In the genomic region with DNA sequence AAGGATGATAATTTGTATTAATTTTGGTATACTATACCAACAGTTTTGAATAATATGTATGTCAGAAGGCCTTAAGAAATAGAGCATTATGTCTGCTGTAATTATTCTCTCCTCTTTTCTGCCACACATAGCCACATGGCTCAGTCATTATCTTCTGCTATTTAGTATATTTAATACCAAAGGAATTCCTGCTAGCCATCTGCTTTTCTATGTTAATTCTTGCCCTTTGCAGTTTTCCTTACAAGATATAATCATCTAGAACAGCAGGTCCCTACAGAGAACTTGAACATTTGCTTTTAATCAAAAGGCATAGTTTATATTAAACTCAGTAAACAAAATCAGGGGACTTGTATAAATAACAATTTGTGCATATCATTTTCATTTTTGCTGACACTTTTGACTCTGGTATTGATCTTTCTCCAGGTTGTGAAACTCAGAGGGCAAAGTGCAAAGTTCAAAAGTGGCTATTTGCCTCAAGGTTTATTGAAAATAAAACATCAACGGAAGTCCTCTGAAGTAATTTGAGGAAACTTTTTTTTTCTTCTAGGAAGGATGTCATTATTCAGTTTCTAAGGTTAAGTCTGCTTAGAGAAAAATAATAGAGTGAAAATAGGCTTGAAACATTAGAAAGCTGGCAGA, we compare ENCODE assay signal across 17 cellular contexts.
DNase-seq lines count a peak whose midpoint lies in the region; ATAC-seq, FAIRE-seq and TF ChIP-seq lines count a peak whose summit lies in the region.
"Had no signal": no experiment of that assay in that cellular context is flagged by ENCODE, and none has a peak within 500 bp of the region (broad histone marks: within the 10 kb centered on the region; RNA-seq: fewer than 3 reads in every experiment).

No MANE protein-coding gene starts in this region.

- H3K9me2 ChIP-seq in GM23338 (ENCODE audit: insufficient read depth): no peaks in the 10 kb centered on the region

- no peaks in the 10 kb centered on the region for H3K79me2 ChIP-seq in GM23338 (replicated peaks; ENCODE audit: insufficient read depth)

- TF ChIP-seq CTCF in GM23338 (conservative IDR thresholded peaks at IDR 0.05; ENCODE audit: low read depth in 2 of 2): no peak
- TF ChIP-seq CTCF in neural crest cell (conservative IDR thresholded peaks at IDR 0.05): no peak

- H3K4me3 Mint-ChIP-seq in GM23338 (no peak overlapping the region), neural crest cell (no peak overlapping the region)
- H3K4me3 Mint-ChIP-seq in effector memory CD8-positive, alpha-beta T cell: no peak overlapping the region
- H3K4me3 Mint-ChIP-seq: CD4-positive, alpha-beta T cell had no signal

- peak overlapping the region; percentile 5; the same call in 1 of the 2 replicates for H3K4me2 ChIP-seq in GM23338
- H3K4me2 ChIP-seq: PC-9 had no signal

- no peaks in the 10 kb centered on the region for H3K36me3 ChIP-seq in GM23338 (ENCODE audit: insufficient read depth)
- H3K36me3 ChIP-seq: BE2C had no signal

- H2AFZ ChIP-seq in GM23338: no peak overlapping the region
- H2AFZ ChIP-seq: GM23248, PC-9 had no signal

- H3K27me3 Mint-ChIP-seq in GM23338 (ENCODE audit: insufficient read depth, low read depth, poor library complexity) (peaks cover 2% of the 10 kb centered on the region), neural crest cell (ENCODE audit: low read depth) (no peaks in the 10 kb centered on the region)
- no peaks in the 10 kb centered on the region for H3K27me3 Mint-ChIP-seq in effector memory CD8-positive, alpha-beta T cell
- H3K27me3 Mint-ChIP-seq: CD4-positive, alpha-beta T cell had no signal

- peak; percentile 13 for FAIRE-seq in islet of Langerhans (lab: Jason Lieb, UNC)

- DNase-seq in GM23338 (ENCODE audit: low spot score): no peak
- DNase-seq in NCI-H69 (lab: John Stamatoyannopoulos, UW): peak; percentile 59
- no peak for DNase-seq in neural crest cell (ENCODE audit: low read depth, low spot score)
- DNase-seq in activated CD8-positive, alpha-beta memory T cell treated with anti-CD3 and anti-CD28 coated beads, Interleukin-2, amount 50 U/mL, for 4 hours: no peak
- DNase-seq in stimulated activated CD4-positive, alpha-beta T cell treated with anti-CD3 and anti-CD28 coated beads, Interleukin-4, amount 100 ng/mL, for 4 hours: no peak
- no peak for DNase-seq in SIG-M5 treated with dmso at 0.1 percent for 504 hours (lab: John Stamatoyannopoulos, UW; ENCODE audit: unreplicated experiment)
- no peak for DNase-seq in effector memory CD8-positive, alpha-beta T cell
- DNase-seq: BE2C; CD4-positive, alpha-beta T cell; DMS79; GM23248; KG1; NCI-H1048; NCI-H1436 treated with DMSO at 0.1 percent for 48 hours; NCI-H774; PC-9 had no signal

- H3F3A ChIP-seq in GM23338 (replicated peaks; ENCODE audit: low read depth): no peaks in the 10 kb centered on the region

- H3K4me1 ChIP-seq in GM23338 (ENCODE audit: insufficient read depth): peaks cover 23% of the 10 kb centered on the region
- H3K4me1 ChIP-seq: BE2C had no signal

- H3K27ac Mint-ChIP-seq in GM23338 (no peak overlapping the region), neural crest cell (ENCODE audit: unreplicated experiment) (peak overlapping the region; percentile 31)
- H3K27ac Mint-ChIP-seq in effector memory CD8-positive, alpha-beta T cell: no peak overlapping the region
- H3K27ac Mint-ChIP-seq: CD4-positive, alpha-beta T cell had no signal

- peaks cover 16% of the 10 kb centered on the region; the same call in 2 of the 3 replicates for H3K4me1 Mint-ChIP-seq in GM23338
- H3K4me1 Mint-ChIP-seq in neural crest cell: peaks cover 45% of the 10 kb centered on the region
- H3K4me1 Mint-ChIP-seq in effector memory CD8-positive, alpha-beta T cell (ENCODE audit: low read depth in 2 of 2): no peaks in the 10 kb centered on the region

- H3K36me3 Mint-ChIP-seq in GM23338 (ENCODE audit: low read depth) (no peaks in the 10 kb centered on the region), neural crest cell (ENCODE audit: low read depth) (peaks cover 2% of the 10 kb centered on the region)
- H3K36me3 Mint-ChIP-seq in effector memory CD8-positive, alpha-beta T cell (ENCODE audit: insufficient read depth): no peaks in the 10 kb centered on the region

- no peak overlapping the region for H3K4me3 ChIP-seq in GM23338
- H3K4me3 ChIP-seq: GM23248, PC-9 had no signal

- ATAC-seq in GM23338: no peak
- ATAC-seq in effector memory CD8-positive, alpha-beta T cell (replicated peaks): no peak

- H4K20me1 ChIP-seq in GM23338 (replicated peaks; ENCODE audit: insufficient read depth): no peaks in the 10 kb centered on the region

- no peak overlapping the region for H3K27ac ChIP-seq in GM23338 (ENCODE audit: low read depth)
- H3K27ac ChIP-seq: GM23248, PC-9 had no signal

- H3K9me3 Mint-ChIP-seq in GM23338 (0 out of 3 replicates have a peak, but pooled peaks cover under 1% of the 10 kb centered on the region), neural crest cell (peaks cover 2% of the 10 kb centered on the region)
- peaks cover 0 to 4% of the 10 kb centered on the region in 2 donors for H3K9me3 Mint-ChIP-seq in effector memory CD8-positive, alpha-beta T cell
- H3K9me3 Mint-ChIP-seq: CD4-positive, alpha-beta T cell had no signal

- no peaks in the 10 kb centered on the region for H3K27me3 ChIP-seq in GM23338 (ENCODE audit: insufficient read depth)
- H3K27me3 ChIP-seq: BE2C had no signal

TF ChIP-seq in GM23338, 12 proteins besides CTCF, POLR2A, EP300 and RAD21:
- TF ChIP-seq ZNF462 (CRISPR knock-in tag; IDR thresholded peaks at IDR 0.05): no peak
